ENCODE assay signal across 1 cellular context in genomic region chr10:28118985-28119628, GRCh38.
TF ChIP-seq lines count a peak whose summit lies in the region.

No MANE protein-coding gene starts in this region.

TF ChIP-seq in K562, 482 proteins besides CTCF, POLR2A, EP300 and RAD21 (continued from another document):
- no peak for TF ChIP-seq MAX (CRISPR knock-in tag; IDR thresholded peaks at IDR 0.05)
- TF ChIP-seq SOX6 (IDR thresholded peaks at IDR 0.05): no peak
- no peak for TF ChIP-seq ZNF146 (CRISPR knock-in tag; IDR thresholded peaks at IDR 0.05; ENCODE audit: unreplicated experiment)
- TF ChIP-seq ZBTB43 (CRISPR knock-in tag; IDR thresholded peaks at IDR 0.05): no peak
- no peak for TF ChIP-seq CBFA2T2 (conservative IDR thresholded peaks at IDR 0.05)
- no peak for TF ChIP-seq ELK1 (CRISPR knock-in tag; IDR thresholded peaks at IDR 0.05)
- no peak for TF ChIP-seq ZNF717 (CRISPR knock-in tag; IDR thresholded peaks at IDR 0.05)
